20 cellular contexts compared by ENCODE assay signal in genomic region chr5:172762214-172763119, GRCh38. TPM values are rescaled to one million over a fixed set of nuclear protein-coding genes. Genes with fewer than 3 reads are reported as not detected.
DNase-seq lines count a peak whose midpoint lies in the region; ATAC-seq, FAIRE-seq and TF ChIP-seq lines count a peak whose summit lies in the region.
"Had no signal": no experiment of that assay in that cellular context is flagged by ENCODE, and none has a peak within 500 bp of the region (broad histone marks: within the 10 kb centered on the region; RNA-seq: fewer than 3 reads in every experiment).

No MANE protein-coding gene starts in this region.

- H3K9ac ChIP-seq in endodermal cell (ENCODE audit: extremely low read depth, low read length, poor library complexity, severe bottlenecking) (no peak overlapping the region), neural progenitor cell (no peak overlapping the region)

- WGBS in endodermal cell (ENCODE audit: insufficient coverage in 1 of 2, insufficient read length in 1 of 2), 2 experiments: 95 to 97% methylated on average over 30 to 37 of the region's 37 CpGs

- H3K9me3 ChIP-seq in endodermal cell (ENCODE audit: control insufficient read depth, low read length) (peaks cover 5% of the 10 kb centered on the region), neural progenitor cell (ENCODE audit: low read depth) (no peaks in the 10 kb centered on the region)
- H3K9me3 ChIP-seq: Caco-2 had no signal

- H3K4me3 Mint-ChIP-seq in natural killer cell (peak overlapping the region; percentile 50), endodermal cell (no peak overlapping the region), neural progenitor cell (peak overlapping the region; percentile 64)
- no peak overlapping the region for H3K4me3 Mint-ChIP-seq in natural killer cell treated with Interleukin-12 subunit alpha and Interleukin-12 subunit beta and Interleukin-15 and Interleukin-18, amount 100 ng/mL, for 72 hours
- H3K4me3 Mint-ChIP-seq in activated T-cell treated with anti-CD3 and anti-CD28 coated beads, Interleukin-2, amount 50 U/mL, for 24 hours: no peak overlapping the region

- no peaks in the 10 kb centered on the region for H4K20me1 ChIP-seq in neural progenitor cell (ENCODE audit: low read depth)

- H3K9me3 Mint-ChIP-seq in natural killer cell: no peaks in the 10 kb centered on the region
- H3K9me3 Mint-ChIP-seq in natural killer cell treated with Interleukin-12 subunit alpha and Interleukin-12 subunit beta and Interleukin-15 and Interleukin-18, amount 100 ng/mL, for 72 hours: no peaks in the 10 kb centered on the region
- no peaks in the 10 kb centered on the region for H3K9me3 Mint-ChIP-seq in endodermal cell
- peaks cover 22% of the 10 kb centered on the region for H3K9me3 Mint-ChIP-seq in neural progenitor cell
- peaks cover 9% of the 10 kb centered on the region for H3K9me3 Mint-ChIP-seq in activated T-cell treated with anti-CD3 and anti-CD28 coated beads, Interleukin-2, amount 50 U/mL, for 24 hours

- no peaks in the 10 kb centered on the region for H3K79me2 ChIP-seq in neural progenitor cell (ENCODE audit: low read depth)

- peaks cover 9 to 16% of the 10 kb centered on the region in 2 donors for H3K27me3 Mint-ChIP-seq in natural killer cell (ENCODE audit: low read depth in 2 of 2)
- H3K27me3 Mint-ChIP-seq in natural killer cell treated with Interleukin-12 subunit alpha and Interleukin-12 subunit beta and Interleukin-15 and Interleukin-18, amount 100 ng/mL, for 72 hours: peaks cover 0 to 18% of the 10 kb centered on the region in 2 donors
- H3K27me3 Mint-ChIP-seq in endodermal cell (ENCODE audit: insufficient read depth): peaks cover 20% of the 10 kb centered on the region
- H3K27me3 Mint-ChIP-seq in neural progenitor cell (ENCODE audit: insufficient read depth, low read depth): peaks cover 4% of the 10 kb centered on the region
- no peaks in the 10 kb centered on the region for H3K27me3 Mint-ChIP-seq in activated T-cell treated with anti-CD3 and anti-CD28 coated beads, Interleukin-2, amount 50 U/mL, for 24 hours

- H3K27ac ChIP-seq in endodermal cell (ENCODE audit: low read depth, low read length): no peak overlapping the region
- H3K27ac ChIP-seq in neural progenitor cell: no peak overlapping the region

- H3K4me3 ChIP-seq in endodermal cell (ENCODE audit: low read length) (no peak overlapping the region), neural progenitor cell (no peak overlapping the region)

- no peak overlapping the region for H3K4me2 ChIP-seq in neural progenitor cell

- peak overlapping the region; percentile 60 to 76 for H3K27ac Mint-ChIP-seq in natural killer cell
- peak overlapping the region in 1 of 2 donors; percentile 37 for H3K27ac Mint-ChIP-seq in natural killer cell treated with Interleukin-12 subunit alpha and Interleukin-12 subunit beta and Interleukin-15 and Interleukin-18, amount 100 ng/mL, for 72 hours
- H3K27ac Mint-ChIP-seq in endodermal cell: no peak overlapping the region
- H3K27ac Mint-ChIP-seq in neural progenitor cell: no peak overlapping the region
- no peak overlapping the region for H3K27ac Mint-ChIP-seq in activated T-cell treated with anti-CD3 and anti-CD28 coated beads, Interleukin-2, amount 50 U/mL, for 24 hours

- H2AFZ ChIP-seq in neural progenitor cell (replicated peaks): no peak overlapping the region

- FAIRE-seq in GM19239 (lab: Jason Lieb, UNC): no peak
- FAIRE-seq: A204.1 had no signal

- intact Hi-C loops in natural killer cell (cut with micrococcal nuclease): no loop called here

- peaks cover 20% of the 10 kb centered on the region for H3F3A ChIP-seq in neural progenitor cell (ENCODE audit: low read depth)

- no peak for ATAC-seq in natural killer cell
- no peak for ATAC-seq in natural killer cell treated with Interleukin-12 subunit alpha and Interleukin-12 subunit beta and Interleukin-15 and Interleukin-18, amount 100 ng/mL, for 72 hours
- ATAC-seq in HG02938 (IDR thresholded peaks at IDR 0.05; ENCODE audit: unreplicated experiment): no peak

- DNase-seq in natural killer cell (no peak), endodermal cell (peak; percentile 69), neural progenitor cell (ENCODE audit: low spot score) (no peak), GM19239 (ENCODE audit: insufficient read length, low spot score) (no peak)
- DNase-seq in natural killer cell treated with Interleukin-12 subunit alpha and Interleukin-12 subunit beta and Interleukin-15 and Interleukin-18, amount 100 ng/mL, for 72 hours (ENCODE audit: low spot score): no peak
- no peak for DNase-seq in activated T-cell treated with anti-CD3 and anti-CD28 coated beads, Interleukin-2, amount 50 U/mL, for 24 hours
- DNase-seq: C1 segment of cervical spinal cord; Caco-2; DMS153; H7; NCI-H1105 treated with DMSO at 0.1 percent for 48 hours; NCI-H1694 treated with DMSO at 0.1 percent for 48 hours; NCI-H2107; NCI-H2227 treated with DMSO at 0.1 percent for 48 hours; NCI-H526 treated with DMSO at 0.1 percent for 48 hours; NK-92 treated with Interleukin-12 subunit alpha and Interleukin-12 subunit beta, amount 100 ng/mL, for 24 hours; SHP77 had no signal

- H3K36me3 ChIP-seq in endodermal cell (ENCODE audit: control insufficient read depth, insufficient read depth, low read length) (peaks cover 1% of the 10 kb centered on the region), neural progenitor cell (no peaks in the 10 kb centered on the region)

- no peak for TF ChIP-seq CTCF in natural killer cell (IDR thresholded peaks at IDR 0.05)
- no peak for TF ChIP-seq CTCF in endodermal cell (conservative IDR thresholded peaks at IDR 0.05)
- no peak for TF ChIP-seq CTCF in neural progenitor cell (IDR thresholded peaks at IDR 0.05)

- H3K36me3 Mint-ChIP-seq in natural killer cell: no peaks in the 10 kb centered on the region
- no peaks in the 10 kb centered on the region for H3K36me3 Mint-ChIP-seq in natural killer cell treated with Interleukin-12 subunit alpha and Interleukin-12 subunit beta and Interleukin-15 and Interleukin-18, amount 100 ng/mL, for 72 hours
- peaks cover 2% of the 10 kb centered on the region for H3K36me3 Mint-ChIP-seq in endodermal cell (ENCODE audit: low read depth)
- H3K36me3 Mint-ChIP-seq in neural progenitor cell: peaks cover 1% of the 10 kb centered on the region
- H3K36me3 Mint-ChIP-seq in activated T-cell treated with anti-CD3 and anti-CD28 coated beads, Interleukin-2, amount 50 U/mL, for 24 hours (ENCODE audit: low read depth): peaks cover 4% of the 10 kb centered on the region
- H3K36me3 Mint-ChIP-seq: IgD-negative memory B cell had no signal

- H3K27me3 ChIP-seq in endodermal cell (ENCODE audit: control insufficient read depth, insufficient read depth, low read length, poor library complexity, severe bottlenecking) (no peaks in the 10 kb centered on the region), neural progenitor cell (peaks cover 6% of the 10 kb centered on the region)

- H3K4me1 ChIP-seq in endodermal cell (ENCODE audit: control insufficient read depth, insufficient read depth, low read length) (peaks cover 2% of the 10 kb centered on the region), neural progenitor cell (peaks cover 5% of the 10 kb centered on the region)

- H3K4me1 Mint-ChIP-seq in natural killer cell: peaks cover 29 to 30% of the 10 kb centered on the region in 2 donors
- peaks cover 21 to 25% of the 10 kb centered on the region in 2 donors for H3K4me1 Mint-ChIP-seq in natural killer cell treated with Interleukin-12 subunit alpha and Interleukin-12 subunit beta and Interleukin-15 and Interleukin-18, amount 100 ng/mL, for 72 hours (ENCODE audit: low read depth in 2 of 2)
- peaks cover 18% of the 10 kb centered on the region for H3K4me1 Mint-ChIP-seq in endodermal cell
- peaks cover 45% of the 10 kb centered on the region for H3K4me1 Mint-ChIP-seq in neural progenitor cell
- H3K4me1 Mint-ChIP-seq in activated T-cell treated with anti-CD3 and anti-CD28 coated beads, Interleukin-2, amount 50 U/mL, for 24 hours (ENCODE audit: low read depth): peaks cover 27% of the 10 kb centered on the region

RNA-seq across cellular contexts. Expression of gene DUSP1, which starts 8.5 kb away (rescaled TPM):
- total RNA-seq in natural killer cell (1,000 to 10,000 TPM; 1,579 to 2,725 (median 2,168) TPM), endodermal cell (10 to 100 TPM in 1 of 2 donors, 1 to 10 TPM in 1; 9.2 to 11.0 TPM), neural progenitor cell (ENCODE audit: low replicate concordance) (4.2 and 12.8 TPM in 2 replicates)
- 10 to 100 TPM; 12.4 to 13.6 TPM for total RNA-seq in natural killer cell treated with Interleukin-12 subunit alpha and Interleukin-12 subunit beta and Interleukin-15 and Interleukin-18, amount 100 ng/mL, for 72 hours
- 16.8 TPM for polyA plus RNA-seq in endodermal cell (2013, experiment 1 of 2)
- 18.1 TPM for polyA plus RNA-seq in endodermal cell (2013, experiment 2 of 2)

Comparison
In these comparisons a context has a peak if more than half of its experiments do, and no peak if none do; other contexts are left out.
1. H3K4me3 Mint-ChIP-seq: peak in natural killer cell (single experiment) and neural progenitor cell (single experiment); none in natural killer cell treated with Interleukin-12 subunit alpha and Interleukin-12 subunit beta and Interleukin-15 and Interleukin-18, amount 100 ng/mL, for 72 hours (single experiment), endodermal cell (single experiment) and activated T-cell treated with anti-CD3 and anti-CD28 coated beads, Interleukin-2, amount 50 U/mL, for 24 hours (single experiment).
2. RNA of gene DUSP1, which starts 8.5 kb away (total RNA-seq): 1,579 to 2,725 TPM in natural killer cell; 12.4 to 13.6 TPM in natural killer cell treated with Interleukin-12 subunit alpha and Interleukin-12 subunit beta and Interleukin-15 and Interleukin-18, amount 100 ng/mL, for 72 hours, 9.2 to 11.0 TPM in endodermal cell and 4.2 to 12.8 TPM in neural progenitor cell; every median in the first group is over 100 times any median in the second.
3. H3K27ac Mint-ChIP-seq: peak in natural killer cell (2 of 2); none in endodermal cell (single experiment), neural progenitor cell (single experiment) and activated T-cell treated with anti-CD3 and anti-CD28 coated beads, Interleukin-2, amount 50 U/mL, for 24 hours (single experiment).